1 cellular context compared by ENCODE assay signal in genomic region chr2:925711-926110, GRCh38.
TF ChIP-seq lines count a peak whose summit lies in the region.

No MANE protein-coding gene starts in this region.

TF ChIP-seq in H1, 55 proteins besides CTCF, POLR2A, EP300 and RAD21:
- TF ChIP-seq USF2 (IDR thresholded peaks at IDR 0.05; ENCODE audit: low read length) (no peak), RFX5 (IDR thresholded peaks at IDR 0.05; ENCODE audit: borderline replicate concordance, low read depth, low read length) (no peak), HDAC2 (IDR thresholded peaks at IDR 0.05; ENCODE audit: borderline replicate concordance in 1 of 2, low read depth in 2 of 2, low read length in 2 of 2) (no peak), POLR2AphosphoS5 (IDR thresholded peaks at IDR 0.05; ENCODE audit: low read depth, low read length) (no peak), ATF3 (IDR thresholded peaks at IDR 0.05; ENCODE audit: insufficient read depth, low read depth, low read length) (no peak)
